Comparison of ENCODE assay signal across 2 cellular contexts in the genomic region with DNA sequence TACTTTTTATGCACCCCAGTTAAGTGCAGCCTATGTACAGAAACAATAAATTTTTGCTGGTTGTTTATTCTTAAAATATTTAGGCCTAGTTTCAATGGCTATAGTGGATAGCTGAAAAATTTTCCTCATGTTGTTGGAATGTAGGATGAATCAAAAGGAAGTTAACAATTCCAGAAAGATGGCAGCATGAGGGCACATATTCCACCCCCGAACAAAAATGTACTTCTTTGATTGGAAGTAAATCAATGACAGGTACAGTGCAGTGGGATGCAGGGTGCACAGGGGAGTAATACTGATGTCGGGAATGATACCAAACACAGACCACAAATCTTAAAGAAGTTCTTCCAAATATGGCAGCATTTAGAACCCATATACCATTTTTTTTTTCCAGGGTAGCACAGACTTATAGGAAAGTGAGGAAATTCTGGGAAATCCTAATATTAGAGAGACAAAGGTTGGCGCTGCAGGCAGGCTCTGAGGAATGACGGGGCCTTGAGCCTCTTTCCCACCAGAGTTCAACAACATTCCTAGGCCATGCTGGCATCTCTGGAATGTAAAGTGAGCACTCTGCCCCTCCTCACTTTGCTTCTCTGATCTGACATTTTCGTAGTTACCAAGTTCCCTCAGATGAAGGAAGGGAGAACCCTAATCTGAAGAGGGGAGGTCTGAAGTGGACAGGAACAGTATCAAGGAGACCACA.
TF ChIP-seq lines count a peak whose summit lies in the region.

No MANE protein-coding gene starts in this region.

TF ChIP-seq in GM23338, 12 proteins besides CTCF, POLR2A, EP300 and RAD21:
- TF ChIP-seq, protein P1, sequence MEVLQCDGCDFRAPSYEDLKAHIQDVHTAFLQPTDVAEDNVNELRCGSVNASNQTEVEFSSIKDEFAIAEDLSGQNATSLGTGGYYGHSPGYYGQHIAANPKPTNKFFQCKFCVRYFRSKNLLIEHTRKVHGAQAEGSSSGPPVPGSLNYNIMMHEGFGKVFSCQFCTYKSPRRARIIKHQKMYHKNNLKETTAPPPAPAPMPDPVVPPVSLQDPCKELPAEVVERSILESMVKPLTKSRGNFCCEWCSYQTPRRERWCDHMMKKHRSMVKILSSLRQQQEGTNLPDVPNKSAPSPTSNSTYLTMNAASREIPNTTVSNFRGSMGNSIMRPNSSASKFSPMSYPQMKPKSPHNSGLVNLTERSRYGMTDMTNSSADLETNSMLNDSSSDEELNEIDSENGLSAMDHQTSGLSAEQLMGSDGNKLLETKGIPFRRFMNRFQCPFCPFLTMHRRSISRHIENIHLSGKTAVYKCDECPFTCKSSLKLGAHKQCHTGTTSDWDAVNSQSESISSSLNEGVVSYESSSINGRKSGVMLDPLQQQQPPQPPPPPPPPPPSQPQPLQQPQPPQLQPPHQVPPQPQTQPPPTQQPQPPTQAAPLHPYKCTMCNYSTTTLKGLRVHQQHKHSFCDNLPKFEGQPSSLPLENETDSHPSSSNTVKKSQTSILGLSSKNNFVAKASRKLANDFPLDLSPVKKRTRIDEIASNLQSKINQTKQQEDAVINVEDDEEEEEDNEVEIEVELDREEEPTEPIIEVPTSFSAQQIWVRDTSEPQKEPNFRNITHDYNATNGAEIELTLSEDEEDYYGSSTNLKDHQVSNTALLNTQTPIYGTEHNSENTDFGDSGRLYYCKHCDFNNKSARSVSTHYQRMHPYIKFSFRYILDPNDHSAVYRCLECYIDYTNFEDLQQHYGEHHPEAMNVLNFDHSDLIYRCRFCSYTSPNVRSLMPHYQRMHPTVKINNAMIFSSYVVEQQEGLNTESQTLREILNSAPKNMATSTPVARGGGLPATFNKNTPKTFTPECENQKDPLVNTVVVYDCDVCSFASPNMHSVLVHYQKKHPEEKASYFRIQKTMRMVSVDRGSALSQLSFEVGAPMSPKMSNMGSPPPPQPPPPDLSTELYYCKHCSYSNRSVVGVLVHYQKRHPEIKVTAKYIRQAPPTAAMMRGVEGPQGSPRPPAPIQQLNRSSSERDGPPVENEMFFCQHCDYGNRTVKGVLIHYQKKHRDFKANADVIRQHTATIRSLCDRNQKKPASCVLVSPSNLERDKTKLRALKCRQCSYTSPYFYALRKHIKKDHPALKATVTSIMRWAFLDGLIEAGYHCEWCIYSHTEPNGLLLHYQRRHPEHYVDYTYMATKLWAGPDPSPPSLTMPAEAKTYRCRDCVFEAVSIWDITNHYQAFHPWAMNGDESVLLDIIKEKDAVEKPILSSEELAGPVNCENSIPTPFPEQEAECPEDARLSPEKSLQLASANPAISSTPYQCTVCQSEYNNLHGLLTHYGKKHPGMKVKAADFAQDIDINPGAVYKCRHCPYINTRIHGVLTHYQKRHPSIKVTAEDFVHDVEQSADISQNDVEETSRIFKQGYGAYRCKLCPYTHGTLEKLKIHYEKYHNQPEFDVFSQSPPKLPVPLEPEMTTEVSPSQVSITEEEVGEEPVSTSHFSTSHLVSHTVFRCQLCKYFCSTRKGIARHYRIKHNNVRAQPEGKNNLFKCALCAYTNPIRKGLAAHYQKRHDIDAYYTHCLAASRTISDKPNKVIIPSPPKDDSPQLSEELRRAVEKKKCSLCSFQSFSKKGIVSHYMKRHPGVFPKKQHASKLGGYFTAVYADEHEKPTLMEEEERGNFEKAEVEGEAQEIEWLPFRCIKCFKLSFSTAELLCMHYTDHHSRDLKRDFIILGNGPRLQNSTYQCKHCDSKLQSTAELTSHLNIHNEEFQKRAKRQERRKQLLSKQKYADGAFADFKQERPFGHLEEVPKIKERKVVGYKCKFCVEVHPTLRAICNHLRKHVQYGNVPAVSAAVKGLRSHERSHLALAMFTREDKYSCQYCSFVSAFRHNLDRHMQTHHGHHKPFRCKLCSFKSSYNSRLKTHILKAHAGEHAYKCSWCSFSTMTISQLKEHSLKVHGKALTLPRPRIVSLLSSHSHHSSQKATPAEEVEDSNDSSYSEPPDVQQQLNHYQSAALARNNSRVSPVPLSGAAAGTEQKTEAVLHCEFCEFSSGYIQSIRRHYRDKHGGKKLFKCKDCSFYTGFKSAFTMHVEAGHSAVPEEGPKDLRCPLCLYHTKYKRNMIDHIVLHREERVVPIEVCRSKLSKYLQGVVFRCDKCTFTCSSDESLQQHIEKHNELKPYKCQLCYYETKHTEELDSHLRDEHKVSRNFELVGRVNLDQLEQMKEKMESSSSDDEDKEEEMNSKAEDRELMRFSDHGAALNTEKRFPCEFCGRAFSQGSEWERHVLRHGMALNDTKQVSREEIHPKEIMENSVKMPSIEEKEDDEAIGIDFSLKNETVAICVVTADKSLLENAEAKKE (CRISPR knock-in tag; IDR thresholded peaks at IDR 0.05), result 0 out of 2 replicates have a peak, but pooled peaks have one; percentile 38
- no peak for TF ChIP-seq EZH2 (IDR thresholded peaks at IDR 0.05; ENCODE audit: low read depth, unreplicated experiment)
- TF ChIP-seq ZNF331 (CRISPR knock-in tag; IDR thresholded peaks at IDR 0.05; ENCODE audit: low read depth), result no peak
- peak; percentile 57 for TF ChIP-seq NANOG (IDR thresholded peaks at IDR 0.05; ENCODE audit: borderline replicate concordance)
- TF ChIP-seq CREB1 (CRISPR knock-in tag; IDR thresholded peaks at IDR 0.05; ENCODE audit: low read depth), result peak; percentile 24; the same call in 1 of the 2 replicates
- TF ChIP-seq ZNF114 (CRISPR knock-in tag; IDR thresholded peaks at IDR 0.05), result no peak

TF ChIP-seq in SK-N-SH, 30 proteins besides CTCF, POLR2A, EP300 and RAD21 (continued from another document):
- TF ChIP-seq, protein P2, sequence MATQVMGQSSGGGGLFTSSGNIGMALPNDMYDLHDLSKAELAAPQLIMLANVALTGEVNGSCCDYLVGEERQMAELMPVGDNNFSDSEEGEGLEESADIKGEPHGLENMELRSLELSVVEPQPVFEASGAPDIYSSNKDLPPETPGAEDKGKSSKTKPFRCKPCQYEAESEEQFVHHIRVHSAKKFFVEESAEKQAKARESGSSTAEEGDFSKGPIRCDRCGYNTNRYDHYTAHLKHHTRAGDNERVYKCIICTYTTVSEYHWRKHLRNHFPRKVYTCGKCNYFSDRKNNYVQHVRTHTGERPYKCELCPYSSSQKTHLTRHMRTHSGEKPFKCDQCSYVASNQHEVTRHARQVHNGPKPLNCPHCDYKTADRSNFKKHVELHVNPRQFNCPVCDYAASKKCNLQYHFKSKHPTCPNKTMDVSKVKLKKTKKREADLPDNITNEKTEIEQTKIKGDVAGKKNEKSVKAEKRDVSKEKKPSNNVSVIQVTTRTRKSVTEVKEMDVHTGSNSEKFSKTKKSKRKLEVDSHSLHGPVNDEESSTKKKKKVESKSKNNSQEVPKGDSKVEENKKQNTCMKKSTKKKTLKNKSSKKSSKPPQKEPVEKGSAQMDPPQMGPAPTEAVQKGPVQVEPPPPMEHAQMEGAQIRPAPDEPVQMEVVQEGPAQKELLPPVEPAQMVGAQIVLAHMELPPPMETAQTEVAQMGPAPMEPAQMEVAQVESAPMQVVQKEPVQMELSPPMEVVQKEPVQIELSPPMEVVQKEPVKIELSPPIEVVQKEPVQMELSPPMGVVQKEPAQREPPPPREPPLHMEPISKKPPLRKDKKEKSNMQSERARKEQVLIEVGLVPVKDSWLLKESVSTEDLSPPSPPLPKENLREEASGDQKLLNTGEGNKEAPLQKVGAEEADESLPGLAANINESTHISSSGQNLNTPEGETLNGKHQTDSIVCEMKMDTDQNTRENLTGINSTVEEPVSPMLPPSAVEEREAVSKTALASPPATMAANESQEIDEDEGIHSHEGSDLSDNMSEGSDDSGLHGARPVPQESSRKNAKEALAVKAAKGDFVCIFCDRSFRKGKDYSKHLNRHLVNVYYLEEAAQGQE (IDR thresholded peaks at IDR 0.05; ENCODE audit: low read depth, low read length), result 0 out of 2 replicates have a peak, but pooled peaks have one; percentile 38
- TF ChIP-seq, protein P3, sequence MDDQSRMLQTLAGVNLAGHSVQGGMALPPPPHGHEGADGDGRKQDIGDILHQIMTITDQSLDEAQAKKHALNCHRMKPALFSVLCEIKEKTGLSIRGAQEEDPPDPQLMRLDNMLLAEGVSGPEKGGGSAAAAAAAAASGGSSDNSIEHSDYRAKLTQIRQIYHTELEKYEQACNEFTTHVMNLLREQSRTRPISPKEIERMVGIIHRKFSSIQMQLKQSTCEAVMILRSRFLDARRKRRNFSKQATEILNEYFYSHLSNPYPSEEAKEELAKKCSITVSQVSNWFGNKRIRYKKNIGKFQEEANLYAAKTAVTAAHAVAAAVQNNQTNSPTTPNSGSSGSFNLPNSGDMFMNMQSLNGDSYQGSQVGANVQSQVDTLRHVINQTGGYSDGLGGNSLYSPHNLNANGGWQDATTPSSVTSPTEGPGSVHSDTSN (IDR thresholded peaks at IDR 0.05), result no peak; the same call in 1 of the 2 replicates
- TF ChIP-seq, protein P4, sequence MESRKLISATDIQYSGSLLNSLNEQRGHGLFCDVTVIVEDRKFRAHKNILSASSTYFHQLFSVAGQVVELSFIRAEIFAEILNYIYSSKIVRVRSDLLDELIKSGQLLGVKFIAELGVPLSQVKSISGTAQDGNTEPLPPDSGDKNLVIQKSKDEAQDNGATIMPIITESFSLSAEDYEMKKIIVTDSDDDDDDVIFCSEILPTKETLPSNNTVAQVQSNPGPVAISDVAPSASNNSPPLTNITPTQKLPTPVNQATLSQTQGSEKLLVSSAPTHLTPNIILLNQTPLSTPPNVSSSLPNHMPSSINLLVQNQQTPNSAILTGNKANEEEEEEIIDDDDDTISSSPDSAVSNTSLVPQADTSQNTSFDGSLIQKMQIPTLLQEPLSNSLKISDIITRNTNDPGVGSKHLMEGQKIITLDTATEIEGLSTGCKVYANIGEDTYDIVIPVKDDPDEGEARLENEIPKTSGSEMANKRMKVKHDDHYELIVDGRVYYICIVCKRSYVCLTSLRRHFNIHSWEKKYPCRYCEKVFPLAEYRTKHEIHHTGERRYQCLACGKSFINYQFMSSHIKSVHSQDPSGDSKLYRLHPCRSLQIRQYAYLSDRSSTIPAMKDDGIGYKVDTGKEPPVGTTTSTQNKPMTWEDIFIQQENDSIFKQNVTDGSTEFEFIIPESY (IDR thresholded peaks at IDR 0.05; ENCODE audit: borderline replicate concordance, low read depth), result no peak
- TF ChIP-seq FOSL2 (IDR thresholded peaks at IDR 0.05; ENCODE audit: borderline replicate concordance, low read depth), result peak; percentile 27; the same call in 1 of the 2 replicates
- TF ChIP-seq YY1 (IDR thresholded peaks at IDR 0.05; ENCODE audit: low read depth), result 0 out of 2 replicates have a peak, but pooled peaks have one; percentile 11
- TF ChIP-seq, protein P5, sequence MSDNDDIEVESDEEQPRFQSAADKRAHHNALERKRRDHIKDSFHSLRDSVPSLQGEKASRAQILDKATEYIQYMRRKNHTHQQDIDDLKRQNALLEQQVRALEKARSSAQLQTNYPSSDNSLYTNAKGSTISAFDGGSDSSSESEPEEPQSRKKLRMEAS (IDR thresholded peaks at IDR 0.05; ENCODE audit: low read depth), result 0 out of 2 replicates have a peak, but pooled peaks have one; percentile 65
- peak; percentile 26 for TF ChIP-seq TCF12 (IDR thresholded peaks at IDR 0.05)
- TF ChIP-seq TEAD4 (IDR thresholded peaks at IDR 0.05; ENCODE audit: borderline replicate concordance, insufficient read depth), result peak; percentile 87
- no peak for TF ChIP-seq SIN3A (IDR thresholded peaks at IDR 0.05; ENCODE audit: borderline replicate concordance, low read depth, low read length)
